8 cellular contexts compared by ENCODE assay signal in the genomic region with DNA sequence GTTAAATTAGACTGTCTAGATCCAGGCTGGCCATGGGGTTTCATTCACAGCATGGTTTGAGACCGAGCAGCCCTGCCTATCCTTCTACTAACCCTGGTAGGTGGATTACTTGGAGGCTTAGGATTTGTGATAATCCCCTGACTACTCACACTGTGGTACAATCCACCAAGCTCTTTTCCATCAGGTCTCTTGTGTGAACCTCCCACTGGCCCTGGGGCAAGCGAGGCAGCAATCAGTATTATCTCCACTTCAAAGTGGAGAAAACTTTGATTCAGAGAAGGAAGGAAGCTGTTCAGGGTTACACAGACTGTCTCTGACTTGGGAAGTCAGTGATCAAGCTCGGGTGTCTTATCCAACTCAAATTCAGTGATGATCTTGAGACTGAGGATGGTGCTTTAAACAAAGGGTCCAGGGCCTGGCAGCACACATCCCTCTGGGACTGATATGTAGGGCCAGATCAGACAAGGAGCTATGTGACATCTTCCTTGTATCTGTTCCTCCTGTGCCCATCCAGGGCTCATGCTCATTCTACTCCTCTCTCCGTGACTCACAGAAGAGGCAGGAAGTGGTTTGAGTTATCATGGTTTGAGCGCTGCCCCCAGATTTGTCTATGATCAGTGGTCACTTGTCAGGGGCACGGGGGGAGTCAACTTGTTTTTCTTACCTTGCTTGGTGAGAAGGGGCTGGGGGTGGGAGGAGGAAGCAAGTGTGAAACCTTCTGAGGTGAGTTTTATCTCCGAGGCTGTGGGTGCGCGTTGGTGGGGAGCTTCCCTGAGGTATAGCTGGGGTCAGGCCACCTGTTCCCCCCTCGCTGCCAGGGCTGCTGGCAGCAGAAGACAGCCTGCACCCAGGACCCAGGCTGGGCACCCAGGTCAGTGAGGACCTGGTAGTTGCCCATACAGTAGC.
DNase-seq lines count a peak whose midpoint lies in the region; ATAC-seq and TF ChIP-seq lines count a peak whose summit lies in the region.

No MANE protein-coding gene starts in this region.

- H3K27me3 ChIP-seq in WERI-Rb-1 (ENCODE audit: insufficient read depth, low read depth, severe bottlenecking): no peaks in the 10 kb centered on the region
- H3K27me3 ChIP-seq in brain microvascular endothelial cell (replicated peaks): no peaks in the 10 kb centered on the region

- peak; percentile 91 for DNase-seq in WERI-Rb-1
- peak; percentile 55 for DNase-seq in brain microvascular endothelial cell
- peak; percentile 30 to 48 (median 31) for DNase-seq in stimulated activated CD4-positive, alpha-beta T cell treated with anti-CD3 and anti-CD28 coated beads, TNF-alpha, amount 100 ng/mL, for 1 hour (ENCODE audit: low read depth in 3 of 3, low spot score in 1 of 3)
- no peak for DNase-seq in nucleus accumbens (lab: John Stamatoyannopoulos, UW)
- no peak for DNase-seq in DMS79 (lab: John Stamatoyannopoulos, UW)
- DNase-seq in HuH-7 (ENCODE audit: low spot score): no peak

- in situ Hi-C loops in brain microvascular endothelial cell (cut with HindIII; ENCODE audit: low pct_ligation_motif_present, low sequenced_read_pairs): no loop called here

- H3K27ac ChIP-seq in WERI-Rb-1 (peak overlapping the region; percentile 51), brain microvascular endothelial cell (no peak overlapping the region)

- H3K36me3 ChIP-seq in WERI-Rb-1 (no peaks in the 10 kb centered on the region), brain microvascular endothelial cell (replicated peaks) (no peaks in the 10 kb centered on the region)

- peak; percentile 34 for ATAC-seq in GM19023 (IDR thresholded peaks at IDR 0.05; ENCODE audit: unreplicated experiment)
- peak; percentile 42 for ATAC-seq in HG03159 (IDR thresholded peaks at IDR 0.05; ENCODE audit: unreplicated experiment)

- TF ChIP-seq CTCF in WERI-Rb-1 (IDR thresholded peaks at IDR 0.05; ENCODE audit: low read depth, low read length): no peak
- no peak for TF ChIP-seq CTCF in brain microvascular endothelial cell (IDR thresholded peaks at IDR 0.05; ENCODE audit: low read depth, low read length, missing control alignments)

- H3K9me3 ChIP-seq in WERI-Rb-1 (ENCODE audit: severe bottlenecking): no peaks in the 10 kb centered on the region

- no peak overlapping the region for H3K4me3 ChIP-seq in WERI-Rb-1 (ENCODE audit: low read depth, low read length)
- no peak overlapping the region for H3K4me3 ChIP-seq in brain microvascular endothelial cell (ENCODE audit: low read depth, low read length)

Comparison
In these comparisons a context has a peak if more than half of its experiments do, and no peak if none do; other contexts are left out.
1. DNase-seq: peak in WERI-Rb-1 (single experiment), brain microvascular endothelial cell (single experiment) and stimulated activated CD4-positive, alpha-beta T cell treated with anti-CD3 and anti-CD28 coated beads, TNF-alpha, amount 100 ng/mL, for 1 hour (3 of 3); none in nucleus accumbens (0 of 56), DMS79 (single experiment) and HuH-7 (single experiment).